ENCODE assay signal across 8 cellular contexts in genomic region chr1:28368608-28369007, GRCh38. TPM values are rescaled to one million over a fixed set of nuclear protein-coding genes. Genes with fewer than 3 reads are reported as not detected.
DNase-seq lines count a peak whose midpoint lies in the region; ATAC-seq, FAIRE-seq and TF ChIP-seq lines count a peak whose summit lies in the region.
"Not testable (repeated sequence)": the region's sequence is repeated elsewhere in the genome, so short reads cannot be mapped to it uniquely, and the experiment has no call there.

No MANE protein-coding gene starts in this region.

- peak overlapping the region; percentile 97 for H2AFZ ChIP-seq in GM23248
- not testable (repeated sequence) for H2AFZ ChIP-seq in PC-9

- H3K36me3 ChIP-seq in GM23248 (ENCODE audit: low read depth); PC-9 (ENCODE audit: low read depth); sigmoid colon: not testable (repeated sequence)

- 87% methylated on average over 15 of the region's 15 CpGs for WGBS in A549 (ENCODE audit: missing lambda C conversion rate)
- WGBS in GM23248 (ENCODE audit: low coverage in 1 of 2, low lambda C conversion rate in 2 of 2, missing lambda C conversion rate in 2 of 2), 2 experiments: 98 to 99% methylated on average over 15 of the region's 15 CpGs
- WGBS in sigmoid colon, 2 donors: 92 to 96% methylated on average over 15 of the region's 15 CpGs

- H3K4me3 ChIP-seq in A549, GM23248, PC-9, sigmoid colon: not testable (repeated sequence)

- H3K9ac ChIP-seq in GM23248: not testable (repeated sequence)

- intact Hi-C loops in PC-9 (cut with micrococcal nuclease; ENCODE audit: unreplicated experiment): not testable (repeated sequence)
- intact Hi-C loops in activated CD4-positive, alpha-beta memory T cell treated with anti-CD3 and anti-CD28 coated beads for 36 hours (cut with micrococcal nuclease): loop anchor here (1.0 to 2.0 kb wide), 2 partner anchors 40 to 120 kb away; partner anchors contain the start of gene MED18
- intact Hi-C loops in sigmoid colon (cut with DNase I): loop anchor here (5.0 kb wide), 1 partner anchor 121 kb away; no protein-coding TSS in a partner anchor

- TF ChIP-seq POLR2A in A549 (IDR thresholded peaks at IDR 0.05; ENCODE audit: low read length); sigmoid colon (IDR thresholded peaks at IDR 0.05): not testable (repeated sequence)

- H3F3A ChIP-seq in GM23248 (ENCODE audit: insufficient read depth): not testable (repeated sequence)
- H3F3A ChIP-seq in PC-9 (ENCODE audit: insufficient read depth, low read depth): peaks cover 28% of the 10 kb centered on the region; the same call in 1 of the 2 replicates

- in situ Hi-C loops in GM23248 (cut with MboI): not testable (repeated sequence)

- peak overlapping the region; percentile 96 for H3K27ac ChIP-seq in A549
- H3K27ac ChIP-seq in GM23248, PC-9, sigmoid colon: not testable (repeated sequence)

- H3K27ac Mint-ChIP-seq in activated CD4-positive, alpha-beta memory T cell treated with anti-CD3 and anti-CD28 coated beads for 36 hours: peak overlapping the region; percentile 86
- H3K27ac Mint-ChIP-seq in activated naive CD8-positive, alpha-beta T cell treated with anti-CD3 and anti-CD28 coated beads for 36 hours: peak overlapping the region; percentile 96
- peak overlapping the region; percentile 7 for H3K27ac Mint-ChIP-seq in endothelial cell (ENCODE audit: unreplicated experiment)
- H3K27ac Mint-ChIP-seq in naive thymus-derived CD8-positive, alpha-beta T cell: peak overlapping the region; percentile 83 to 98 (median 95)

- H3K9me3 ChIP-seq in A549; GM23248 (ENCODE audit: low read depth); PC-9 (ENCODE audit: insufficient read depth, low read depth); sigmoid colon: not testable (repeated sequence)

- not testable (repeated sequence) for H3K4me2 ChIP-seq in A549; GM23248 (ENCODE audit: unreplicated experiment)
- 0 out of 2 replicates have a peak overlapping the region, but pooled peaks have one; percentile 81 for H3K4me2 ChIP-seq in PC-9

- CTCF ChIA-PET in A549 (lab: Yijun Ruan, JAX): interaction anchor here (0.7 to 5.8 kb wide), 9 partner anchors 9 to 235 kb away, joined by 3 to 41 read pairs (median 4); no protein-coding TSS in a partner anchor
- CTCF ChIA-PET in PC-9 (lab: Charles Lee): interaction anchor here (0.7 to 2.8 kb wide), 3 partner anchors 120 to 159 kb away, joined by 3 to 13 read pairs (median 4); no protein-coding TSS in a partner anchor
- CTCF ChIA-PET in activated CD4-positive, alpha-beta memory T cell treated with anti-CD3 and anti-CD28 coated beads for 36 hours (lab: Charles Lee): interaction anchor here (1.1 to 4.1 kb wide), 3 partner anchors 9 to 120 kb away, joined by 3 to 26 read pairs (median 11); no protein-coding TSS in a partner anchor

- not testable (repeated sequence) for H3K9me3 Mint-ChIP-seq in activated CD4-positive, alpha-beta memory T cell treated with anti-CD3 and anti-CD28 coated beads for 36 hours; activated naive CD8-positive, alpha-beta T cell treated with anti-CD3 and anti-CD28 coated beads for 36 hours; endothelial cell (ENCODE audit: unreplicated experiment); naive thymus-derived CD8-positive, alpha-beta T cell

- DNase-seq in A549 (ENCODE audit: low read depth in 1 of 2, low spot score in 1 of 2); GM23248; PC-9; activated CD4-positive, alpha-beta memory T cell treated with anti-CD3 and anti-CD28 coated beads for 36 hours; activated naive CD8-positive, alpha-beta T cell treated with anti-CD3 and anti-CD28 coated beads for 36 hours; endothelial cell (ENCODE audit: low spot score); naive thymus-derived CD8-positive, alpha-beta T cell: not testable (repeated sequence)
- peak; percentile 39 for DNase-seq in sigmoid colon

- H3K27me3 ChIP-seq in GM23248 (replicated peaks; ENCODE audit: insufficient read depth); PC-9 (ENCODE audit: insufficient read depth, low read depth); sigmoid colon: not testable (repeated sequence)

- not testable (repeated sequence) for H4K20me1 ChIP-seq in GM23248 (ENCODE audit: insufficient read depth); PC-9 (ENCODE audit: insufficient read depth)

- TF ChIP-seq EP300 in A549 (IDR thresholded peaks at IDR 0.05); sigmoid colon (IDR thresholded peaks at IDR 0.05): not testable (repeated sequence)

- POLR2A ChIA-PET in A549 (lab: Yijun Ruan, JAX) (interaction anchor here (1.2 to 1.9 kb wide), 4 partner anchors 9 to 213 kb away, joined by 5 to 15 read pairs (median 10); partner anchors contain the start of gene MED18), PC-9 (lab: Charles Lee; ENCODE audit: unreplicated experiment) (interaction anchor here (0.6 to 0.7 kb wide), 2 partner anchors 133 to 368 kb away, joined by 3 to 16 read pairs; partner anchors contain the start of gene YTHDF2)
- POLR2A ChIA-PET in activated CD4-positive, alpha-beta memory T cell treated with anti-CD3 and anti-CD28 coated beads for 36 hours (lab: Charles Lee): interaction anchor here (1.0 kb wide), 2 partner anchors 120 to 139 kb away, joined by 3 read pairs; no protein-coding TSS in a partner anchor
- POLR2A ChIA-PET in naive thymus-derived CD8-positive, alpha-beta T cell (lab: Charles Lee): interaction anchor here (0.9 to 1.6 kb wide), 3 partner anchors 15 to 213 kb away, joined by 3 to 5 read pairs (median 4); no protein-coding TSS in a partner anchor

- not testable (repeated sequence) for TF ChIP-seq RAD21 in A549 (conservative IDR thresholded peaks at IDR 0.05 in 1 of 2, IDR thresholded peaks at IDR 0.05 in 1 of 2)

- not testable (repeated sequence) for FAIRE-seq in A549 (lab: Jason Lieb, UNC)

- TF ChIP-seq CTCF in A549 (IDR thresholded peaks at IDR 0.05); PC-9 (conservative IDR thresholded peaks at IDR 0.05); endothelial cell (IDR thresholded peaks at IDR 0.05; ENCODE audit: unreplicated experiment); sigmoid colon (IDR thresholded peaks at IDR 0.05): not testable (repeated sequence)

- not testable (repeated sequence) for H3K9me2 ChIP-seq in GM23248 (ENCODE audit: insufficient read depth); PC-9 (ENCODE audit: insufficient read depth)

- peak overlapping the region; percentile 94 for H3K4me3 Mint-ChIP-seq in activated CD4-positive, alpha-beta memory T cell treated with anti-CD3 and anti-CD28 coated beads for 36 hours
- peak overlapping the region; percentile 94 for H3K4me3 Mint-ChIP-seq in activated naive CD8-positive, alpha-beta T cell treated with anti-CD3 and anti-CD28 coated beads for 36 hours
- peak overlapping the region; percentile 94 for H3K4me3 Mint-ChIP-seq in endothelial cell (ENCODE audit: unreplicated experiment)
- H3K4me3 Mint-ChIP-seq in naive thymus-derived CD8-positive, alpha-beta T cell: peak overlapping the region; percentile 90 to 98 (median 95)

- ATAC-seq in A549; naive thymus-derived CD8-positive, alpha-beta T cell: not testable (repeated sequence)

- not testable (repeated sequence) for H3K36me3 Mint-ChIP-seq in activated CD4-positive, alpha-beta memory T cell treated with anti-CD3 and anti-CD28 coated beads for 36 hours; activated naive CD8-positive, alpha-beta T cell treated with anti-CD3 and anti-CD28 coated beads for 36 hours; endothelial cell (ENCODE audit: low read depth, unreplicated experiment); naive thymus-derived CD8-positive, alpha-beta T cell

- not testable (repeated sequence) for BruUV-seq in PC-9 (replicated peaks; lab: Mats Ljungman, UMichigan)

- peaks cover 32% of the 10 kb centered on the region for H3K79me2 ChIP-seq in GM23248 (ENCODE audit: insufficient read depth)
- H3K79me2 ChIP-seq in PC-9 (ENCODE audit: low read depth): peaks cover 30% of the 10 kb centered on the region

- not testable (repeated sequence) for H3K27me3 Mint-ChIP-seq in activated CD4-positive, alpha-beta memory T cell treated with anti-CD3 and anti-CD28 coated beads for 36 hours; activated naive CD8-positive, alpha-beta T cell treated with anti-CD3 and anti-CD28 coated beads for 36 hours; endothelial cell (ENCODE audit: unreplicated experiment); naive thymus-derived CD8-positive, alpha-beta T cell

- H3K4me1 ChIP-seq in A549 (peaks cover 29% of the 10 kb centered on the region), PC-9 (replicated peaks; ENCODE audit: insufficient read depth) (peaks cover 23% of the 10 kb centered on the region), sigmoid colon (peaks cover 0 to 28% (median 15%) of the 10 kb centered on the region in 4 donors)
- not testable (repeated sequence) for H3K4me1 ChIP-seq in GM23248 (ENCODE audit: insufficient read depth)

- peaks cover 20% of the 10 kb centered on the region for H3K4me1 Mint-ChIP-seq in activated CD4-positive, alpha-beta memory T cell treated with anti-CD3 and anti-CD28 coated beads for 36 hours (ENCODE audit: low read depth)
- H3K4me1 Mint-ChIP-seq in activated naive CD8-positive, alpha-beta T cell treated with anti-CD3 and anti-CD28 coated beads for 36 hours: peaks cover 23% of the 10 kb centered on the region
- H3K4me1 Mint-ChIP-seq in endothelial cell (ENCODE audit: unreplicated experiment): not testable (repeated sequence)
- peaks cover 6 to 30% (median 27%) of the 10 kb centered on the region in 4 donors for H3K4me1 Mint-ChIP-seq in naive thymus-derived CD8-positive, alpha-beta T cell

RNA-seq across cellular contexts. Expression of gene PHACTR4, which starts 0.9 kb away (rescaled TPM):
- polyA plus RNA-seq in A549 (2011; rRNA removed): 17.4 and 32.1 TPM in 2 replicates
- 9.3 and 10.8 TPM in 2 replicates for polyA plus RNA-seq in A549 (2012; cell fraction: cytosol; rRNA removed)
- polyA plus RNA-seq in A549 (2012; cell fraction: nucleus; rRNA removed): 7.4 and 16.4 TPM in 2 replicates
- 25.0 to 25.4 TPM (median 25.1 TPM) in 3 replicates for polyA plus RNA-seq in A549 (2017; fragmentation: RNase III; extraction: RNeasy Plus Mini Kit Qiagen cat#74134 plus additional on column Dnase treatment)
- polyA minus RNA-seq in A549 (2011; rRNA and poly(A)+ RNA removed): 19.9 and 23.3 TPM in 2 replicates
- total RNA-seq in GM23248 (2014; rRNA removed; shearing (Covaris generic)): 3.0 and 5.2 TPM in 2 replicates
- polyA plus RNA-seq in GM23248 (2016; fragmentation: Nextera tagmentation; extraction: Ambion mirVana): 14.3 and 14.7 TPM in 2 replicates
- 33.2 and 45.1 TPM in 2 replicates for total RNA-seq in PC-9 (2021)
- 10 to 100 TPM; 19.5 to 21.5 TPM for total RNA-seq in activated CD4-positive, alpha-beta memory T cell treated with anti-CD3 and anti-CD28 coated beads for 36 hours
- total RNA-seq in activated naive CD8-positive, alpha-beta T cell treated with anti-CD3 and anti-CD28 coated beads for 36 hours: 10 to 100 TPM; 23.9 TPM
- 56.6 TPM for total RNA-seq in endothelial cell (ENCODE audit: unreplicated experiment)
- total RNA-seq in naive thymus-derived CD8-positive, alpha-beta T cell: 10 to 100 TPM; 27.4 to 30.1 TPM
- 10 to 100 TPM in 1 of 3 donors, 1 to 10 TPM in 2; 5.4 to 20.2 (median 6.0) TPM for polyA plus RNA-seq in naive thymus-derived CD8-positive, alpha-beta T cell
- total RNA-seq in sigmoid colon: 10 to 100 TPM; 35.2 to 57.4 (median 38.4) TPM
- polyA plus RNA-seq in sigmoid colon: 10 to 100 TPM; 21.6 to 31.9 (median 24.4) TPM

RNA-seq across cellular contexts. Expression of gene MED18, which starts 39.8 kb away (rescaled TPM):
- 20.3 and 22.2 TPM in 2 replicates for polyA plus RNA-seq in A549 (2011; rRNA removed)
- 9.6 and 10.3 TPM in 2 replicates for polyA plus RNA-seq in A549 (2012; cell fraction: cytosol; rRNA removed)
- 10.2 and 11.3 TPM in 2 replicates for polyA plus RNA-seq in A549 (2012; cell fraction: nucleus; rRNA removed)
- polyA plus RNA-seq in A549 (2017; fragmentation: RNase III; extraction: RNeasy Plus Mini Kit Qiagen cat#74134 plus additional on column Dnase treatment): 13.7 to 15.4 TPM (median 14.5 TPM) in 3 replicates
- 42.6 and 63.6 TPM in 2 replicates for polyA minus RNA-seq in A549 (2011; rRNA and poly(A)+ RNA removed)
- 8.1 and 10.9 TPM in 2 replicates for total RNA-seq in GM23248 (2014; rRNA removed; shearing (Covaris generic))
- 11.6 and 12.4 TPM in 2 replicates for polyA plus RNA-seq in GM23248 (2016; fragmentation: Nextera tagmentation; extraction: Ambion mirVana)
- 18.9 and 21.9 TPM in 2 replicates for total RNA-seq in PC-9 (2021)
- 10 to 100 TPM; 19.8 to 20.0 TPM for total RNA-seq in activated CD4-positive, alpha-beta memory T cell treated with anti-CD3 and anti-CD28 coated beads for 36 hours
- 10 to 100 TPM; 15.0 to 17.1 TPM for total RNA-seq in activated naive CD8-positive, alpha-beta T cell treated with anti-CD3 and anti-CD28 coated beads for 36 hours
- total RNA-seq in endothelial cell (ENCODE audit: unreplicated experiment): 12.4 TPM
- total RNA-seq in naive thymus-derived CD8-positive, alpha-beta T cell: 10 to 100 TPM; 13.4 to 13.8 TPM
- 1 to 10 TPM; 2.9 to 7.9 (median 3.7) TPM for polyA plus RNA-seq in naive thymus-derived CD8-positive, alpha-beta T cell
- 10 to 100 TPM in 3 of 4 donors, 1 to 10 TPM in 1; 5.2 to 21.6 (median 12.7) TPM for total RNA-seq in sigmoid colon
- 10 to 100 TPM; 16.2 to 31.8 (median 31.0) TPM for polyA plus RNA-seq in sigmoid colon

Comparison
In these comparisons a context has a peak if more than half of its experiments do, and no peak if none do; other contexts are left out.
1. H3K27ac Mint-ChIP-seq: peak in every context shown above with its lines; median percentile 96 in activated naive CD8-positive, alpha-beta T cell treated with anti-CD3 and anti-CD28 coated beads for 36 hours; 95 in naive thymus-derived CD8-positive, alpha-beta T cell; 86 in activated CD4-positive, alpha-beta memory T cell treated with anti-CD3 and anti-CD28 coated beads for 36 hours; 7 in endothelial cell.